Comparison of ENCODE assay signal across 8 cellular contexts in genomic region chr15:35444557-35445204, GRCh38.
A peak's percentile ranks its signal among the peaks of the same experiment; 100 is the strongest.
DNase-seq lines count a peak whose midpoint lies in the region; ATAC-seq and TF ChIP-seq lines count a peak whose summit lies in the region.

No MANE protein-coding gene starts in this region.

- in situ Hi-C loops in SK-MEL-5 (cut with HindIII; ENCODE audit: low pct_unique_long_range_greater_than_20kb, low sequenced_read_pairs), result no loop called here

- H3K4me1 ChIP-seq in foreskin keratinocyte, result no peaks in the 10 kb centered on the region

- peak; percentile 61 for ATAC-seq in HG02852 (IDR thresholded peaks at IDR 0.05; ENCODE audit: unreplicated experiment)
- ATAC-seq in foreskin keratinocyte, result no peak
- no peak for ATAC-seq in GM19463 (IDR thresholded peaks at IDR 0.05; ENCODE audit: unreplicated experiment)
- ATAC-seq in GM21360 (IDR thresholded peaks at IDR 0.05; ENCODE audit: unreplicated experiment), result no peak

- DNase-seq in DMS 273 (lab: John Stamatoyannopoulos, UW; ENCODE audit: unreplicated experiment) (peak; percentile 60), DMS 273 treated with DMSO at 0.1 percent for 48 hours (lab: John Stamatoyannopoulos, UW) (no peak), SK-MEL-5 (ENCODE audit: low read depth, low spot score) (peak; percentile 81), foreskin keratinocyte (peak in 1 of 2 donors; percentile 39), retinal pigment epithelial cell (ENCODE audit: low read depth) (no peak)

- TF ChIP-seq CTCF in foreskin keratinocyte (conservative IDR thresholded peaks at IDR 0.05) (peak; percentile 89), retinal pigment epithelial cell (conservative IDR thresholded peaks at IDR 0.05; ENCODE audit: low read depth, low read length) (peak; percentile 79)

- H3K4me3 ChIP-seq in retinal pigment epithelial cell (ENCODE audit: low read length), result no peak overlapping the region

- H3K27ac ChIP-seq in foreskin keratinocyte, result no peak overlapping the region

- no peaks in the 10 kb centered on the region for H3K27me3 ChIP-seq in foreskin keratinocyte

Comparison
In these comparisons a context has a peak if more than half of its experiments do, and no peak if none do; other contexts are left out.
1. DNase-seq: peak in DMS 273 (single experiment) and SK-MEL-5 (single experiment); none in DMS 273 treated with DMSO at 0.1 percent for 48 hours (single experiment) and retinal pigment epithelial cell (single experiment).